Comparison of ENCODE assay signal across 8 cellular contexts in the genomic region with DNA sequence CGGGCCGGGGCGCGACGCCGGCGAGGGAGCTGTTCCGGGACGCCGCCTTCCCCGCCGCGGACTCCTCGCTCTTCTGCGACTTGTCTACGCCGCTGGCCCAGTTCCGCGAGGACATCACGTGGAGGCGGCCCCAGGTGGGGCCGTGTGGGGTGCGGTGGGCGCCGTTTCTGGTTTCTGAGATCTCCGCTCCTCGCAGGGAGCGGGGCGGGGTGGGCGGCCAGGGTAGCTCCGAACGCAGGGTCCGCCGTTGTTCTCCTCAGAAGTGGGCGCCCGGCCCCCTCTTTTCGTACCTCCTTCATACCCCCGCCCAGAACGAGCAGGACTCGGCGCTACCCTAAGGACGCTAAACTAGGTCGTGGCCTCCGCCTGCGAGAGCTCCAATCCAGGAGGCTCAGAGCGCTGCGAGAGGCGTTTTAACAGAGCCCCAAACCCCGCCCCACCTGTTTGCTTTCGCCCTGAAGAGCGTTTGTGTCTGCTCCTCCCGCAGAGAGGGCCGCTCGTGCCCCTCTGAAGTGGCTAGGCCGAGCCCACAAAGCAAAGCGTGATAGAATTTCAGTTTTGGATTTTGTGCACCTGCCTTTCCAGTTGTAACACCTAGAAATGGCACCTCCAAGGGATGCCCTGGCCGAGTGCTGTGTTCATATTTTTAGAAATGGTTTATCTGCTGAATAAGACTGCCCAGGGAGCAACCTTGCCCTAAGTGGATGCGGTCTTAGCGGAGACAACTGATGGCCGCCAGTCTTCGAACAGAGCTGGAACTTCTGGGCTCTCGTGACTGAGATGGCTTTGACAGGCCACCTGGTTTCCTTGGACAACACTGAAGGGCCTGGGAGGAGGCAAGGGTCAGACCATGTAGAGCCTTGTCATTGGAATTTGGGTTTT. TPM values are rescaled to one million over a fixed set of nuclear protein-coding genes. Genes with fewer than 3 reads are reported as not detected.
DNase-seq lines count a peak whose midpoint lies in the region; ATAC-seq and TF ChIP-seq lines count a peak whose summit lies in the region.

No MANE protein-coding gene starts in this region.

- H3K4me1 ChIP-seq in foreskin keratinocyte = peaks cover 5% of the 10 kb centered on the region

- no peaks in the 10 kb centered on the region for H3K27me3 Mint-ChIP-seq in activated T-helper 2 cell treated with anti-CD3 and anti-CD28 coated beads, Interferon-gamma antibody, Interleukin-2, Interleukin-4, amounts not matched to agents 10 μg/mL and 5 μg/mL and 100 μg/mL, durations not matched to agents 14 hours and 24 hours and 36 hours (ENCODE audit: low read depth)

- H3K4me3 Mint-ChIP-seq in activated T-helper 2 cell treated with anti-CD3 and anti-CD28 coated beads, Interferon-gamma antibody, Interleukin-2, Interleukin-4, amounts not matched to agents 10 μg/mL and 5 μg/mL and 100 μg/mL, durations not matched to agents 14 hours and 24 hours and 36 hours (ENCODE audit: low read depth) = peak overlapping the region; percentile 92

- DNase-seq in GM10266 (ENCODE audit: extremely low spot score) (peak; percentile 62), NOMO-1 (lab: John Stamatoyannopoulos, UW; ENCODE audit: unreplicated experiment in 2 of 2) (peak; percentile 43 to 59), foreskin keratinocyte (peak in 1 of 2 donors; percentile 25), posterior vena cava (ENCODE audit: low spot score) (peak; percentile 86), GOT3 (lab: John Stamatoyannopoulos, UW) (no peak)
- peak; percentile 58 for DNase-seq in activated T-helper 2 cell treated with anti-CD3 and anti-CD28 coated beads, Interferon-gamma antibody, Interleukin-2, Interleukin-4, amounts not matched to agents 10 μg/mL and 5 μg/mL and 100 μg/mL, durations not matched to agents 14 hours and 24 hours and 36 hours (ENCODE audit: low spot score)
- DNase-seq in NK-92 treated with Interleukin-12 subunit alpha and Interleukin-12 subunit beta, amount 100 ng/mL, for 24 hours (lab: John Stamatoyannopoulos, UW) = no peak

- no peaks in the 10 kb centered on the region for H3K27me3 ChIP-seq in foreskin keratinocyte

- peaks cover 21% of the 10 kb centered on the region for H3K36me3 Mint-ChIP-seq in activated T-helper 2 cell treated with anti-CD3 and anti-CD28 coated beads, Interferon-gamma antibody, Interleukin-2, Interleukin-4, amounts not matched to agents 10 μg/mL and 5 μg/mL and 100 μg/mL, durations not matched to agents 14 hours and 24 hours and 36 hours (ENCODE audit: low read depth)

- no peak for TF ChIP-seq CTCF in GM10266 (IDR thresholded peaks at IDR 0.05; ENCODE audit: control insufficient read depth, insufficient read depth, low read depth, missing control alignments)
- TF ChIP-seq CTCF in foreskin keratinocyte (conservative IDR thresholded peaks at IDR 0.05) = no peak

- H3K27ac ChIP-seq in foreskin keratinocyte = no peak overlapping the region

- no peaks in the 10 kb centered on the region for H3K9me3 Mint-ChIP-seq in activated T-helper 2 cell treated with anti-CD3 and anti-CD28 coated beads, Interferon-gamma antibody, Interleukin-2, Interleukin-4, amounts not matched to agents 10 μg/mL and 5 μg/mL and 100 μg/mL, durations not matched to agents 14 hours and 24 hours and 36 hours

- peak overlapping the region; percentile 34 for H3K27ac Mint-ChIP-seq in activated T-helper 2 cell treated with anti-CD3 and anti-CD28 coated beads, Interferon-gamma antibody, Interleukin-2, Interleukin-4, amounts not matched to agents 10 μg/mL and 5 μg/mL and 100 μg/mL, durations not matched to agents 14 hours and 24 hours and 36 hours

- H3K4me1 Mint-ChIP-seq in activated T-helper 2 cell treated with anti-CD3 and anti-CD28 coated beads, Interferon-gamma antibody, Interleukin-2, Interleukin-4, amounts not matched to agents 10 μg/mL and 5 μg/mL and 100 μg/mL, durations not matched to agents 14 hours and 24 hours and 36 hours (ENCODE audit: low read depth) = peaks cover 27% of the 10 kb centered on the region

- intact Hi-C loops in activated T-helper 2 cell treated with anti-CD3 and anti-CD28 coated beads, Interferon-gamma antibody, Interleukin-2, Interleukin-4, amounts not matched to agents 10 μg/mL and 5 μg/mL and 100 μg/mL, durations not matched to agents 14 hours and 24 hours and 36 hours (cut with micrococcal nuclease) = loop anchor here (1.0 to 2.0 kb wide), 4 partner anchors 22 to 562 kb away; a partner anchor contains a TSS
- intact Hi-C loops in posterior vena cava (cut with DNase I) = no loop called here

- ATAC-seq in HG02970 (IDR thresholded peaks at IDR 0.05; ENCODE audit: low FRiP score, unreplicated experiment) (peak; percentile 9), foreskin keratinocyte (peak; percentile 16)

RNA-seq across cellular contexts. Expression of a gene that starts 0.6 kb away (rescaled TPM):
- total RNA-seq in activated T-helper 2 cell treated with anti-CD3 and anti-CD28 coated beads, Interferon-gamma antibody, Interleukin-2, Interleukin-4, amounts not matched to agents 10 μg/mL and 5 μg/mL and 100 μg/mL, durations not matched to agents 14 hours and 24 hours and 36 hours = 49.6 and 51.1 TPM in 2 replicates
- total RNA-seq in foreskin keratinocyte = 18.2 and 18.4 TPM in 2 replicates
- polyA plus RNA-seq in foreskin keratinocyte = 18.6 and 18.7 TPM in 2 replicates
- 10 to 100 TPM; 18.6 to 22.6 TPM for total RNA-seq in posterior vena cava

RNA-seq across cellular contexts. Expression of a gene that starts 18.9 kb away (rescaled TPM):
- 67.3 and 71.3 TPM in 2 replicates for total RNA-seq in activated T-helper 2 cell treated with anti-CD3 and anti-CD28 coated beads, Interferon-gamma antibody, Interleukin-2, Interleukin-4, amounts not matched to agents 10 μg/mL and 5 μg/mL and 100 μg/mL, durations not matched to agents 14 hours and 24 hours and 36 hours
- total RNA-seq in foreskin keratinocyte = 27.1 and 34.0 TPM in 2 replicates
- polyA plus RNA-seq in foreskin keratinocyte = 41.6 and 53.0 TPM in 2 replicates
- 10 to 100 TPM; 47.1 to 49.3 TPM for total RNA-seq in posterior vena cava

RNA-seq across cellular contexts. Expression of a gene that starts 27.0 kb away (rescaled TPM):
- 4.8 and 6.5 TPM in 2 replicates for total RNA-seq in activated T-helper 2 cell treated with anti-CD3 and anti-CD28 coated beads, Interferon-gamma antibody, Interleukin-2, Interleukin-4, amounts not matched to agents 10 μg/mL and 5 μg/mL and 100 μg/mL, durations not matched to agents 14 hours and 24 hours and 36 hours
- total RNA-seq in foreskin keratinocyte (1.8 and 2.6 TPM in 2 replicates), posterior vena cava (1 to 10 TPM; 2.0 to 2.3 TPM)
- polyA plus RNA-seq in foreskin keratinocyte = 2.1 and 2.5 TPM in 2 replicates

RNA-seq across cellular contexts. Expression of a gene that starts 29.4 kb away (rescaled TPM):
- 23.7 and 25.1 TPM in 2 replicates for total RNA-seq in activated T-helper 2 cell treated with anti-CD3 and anti-CD28 coated beads, Interferon-gamma antibody, Interleukin-2, Interleukin-4, amounts not matched to agents 10 μg/mL and 5 μg/mL and 100 μg/mL, durations not matched to agents 14 hours and 24 hours and 36 hours
- total RNA-seq in foreskin keratinocyte (4.2 and 4.8 TPM in 2 replicates), posterior vena cava (10 to 100 TPM in 1 of 2 donors, 1 to 10 TPM in 1; 7.1 to 12.9 TPM)
- 2.8 and 2.9 TPM in 2 replicates for polyA plus RNA-seq in foreskin keratinocyte

RNA-seq across cellular contexts. Expression of a gene that starts 38.1 kb away (rescaled TPM):
- 24.9 and 27.4 TPM in 2 replicates for total RNA-seq in activated T-helper 2 cell treated with anti-CD3 and anti-CD28 coated beads, Interferon-gamma antibody, Interleukin-2, Interleukin-4, amounts not matched to agents 10 μg/mL and 5 μg/mL and 100 μg/mL, durations not matched to agents 14 hours and 24 hours and 36 hours
- total RNA-seq in foreskin keratinocyte = 0.07 TPM in 1 of 2 replicates, not detected in the other
- 0.03 and 0.07 TPM in 2 replicates for polyA plus RNA-seq in foreskin keratinocyte
- 1 to 10 TPM; 1.2 to 1.8 TPM for total RNA-seq in posterior vena cava

Comparison
In these comparisons a context has a peak if more than half of its experiments do, and no peak if none do; other contexts are left out.
1. DNase-seq: peak in GM10266 (single experiment), NOMO-1 (2 of 2), activated T-helper 2 cell treated with anti-CD3 and anti-CD28 coated beads, Interferon-gamma antibody, Interleukin-2, Interleukin-4, amounts not matched to agents 10 μg/mL and 5 μg/mL and 100 μg/mL, durations not matched to agents 14 hours and 24 hours and 36 hours (single experiment) and posterior vena cava (single experiment); none in GOT3 (single experiment) and NK-92 treated with Interleukin-12 subunit alpha and Interleukin-12 subunit beta, amount 100 ng/mL, for 24 hours (single experiment).